In the genomic region with DNA sequence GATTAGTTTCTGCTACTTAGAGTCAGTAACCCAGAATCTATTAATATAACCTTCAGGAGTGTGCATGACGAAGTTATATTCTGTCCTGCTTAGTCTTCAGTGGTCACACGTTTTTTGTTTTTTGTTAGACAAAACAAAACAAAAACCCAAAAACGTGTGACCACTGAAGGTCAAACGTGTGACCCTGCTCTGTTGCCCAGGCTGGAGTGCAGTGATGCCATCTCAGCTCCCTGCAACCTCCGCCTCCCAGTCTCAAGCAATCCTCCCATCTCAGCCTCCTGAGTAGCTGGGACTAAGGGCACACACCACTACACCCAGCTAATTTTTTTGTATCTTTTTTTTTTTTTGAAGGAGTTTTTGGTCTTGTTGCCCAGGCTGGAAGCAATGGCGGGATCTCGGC, we compare ENCODE assay signal across 21 cellular contexts.
"Had no signal": no experiment of that assay in that cellular context is flagged by ENCODE, and none has a peak within 500 bp of the region (broad histone marks: within the 10 kb centered on the region; RNA-seq: fewer than 3 reads in every experiment).

No MANE protein-coding gene starts in this region.

- H3K9me3 ChIP-seq: adrenal gland, ascending aorta, lower lobe of right lung, prostate gland, transverse colon had no signal

- H3K36me3 ChIP-seq: adrenal gland, ascending aorta, brain microvascular endothelial cell, lower lobe of right lung, neural progenitor cell, prostate gland, transverse colon, WERI-Rb-1 had no signal

- ATAC-seq: activated CD8-positive, alpha-beta T cell treated with anti-CD3 and anti-CD28 coated beads, Interleukin-2, amount 10 ng/mL, durations not matched to agents 7 days and 5 days; activated T-helper 17 cell treated with anti-CD3 and anti-CD28 coated beads, Interleukin-2, amount 50 U/mL, for 72 hours; left colon; lower lobe of right lung; naive thymus-derived CD8-positive, alpha-beta T cell had no signal

- H3K9ac ChIP-seq: neural progenitor cell had no signal

- H3K27me3 ChIP-seq: adrenal gland, ascending aorta, brain microvascular endothelial cell, neural progenitor cell, transverse colon had no signal

- H3K4me3 Mint-ChIP-seq: activated CD8-positive, alpha-beta T cell treated with anti-CD3 and anti-CD28 coated beads, Interleukin-2, amount 10 ng/mL, durations not matched to agents 7 days and 5 days; activated naive CD8-positive, alpha-beta T cell; activated T-cell treated with anti-CD3 and anti-CD28 coated beads, Interleukin-2, amount 50 U/mL, for 24 hours; activated T-helper 17 cell treated with anti-CD3 and anti-CD28 coated beads, Interleukin-2, amount 50 U/mL, for 72 hours; dendritic cell treated with granulocyte-macrophage colony-stimulating factor and Interleukin-4, amounts not matched to agents 40 ng/mL and 50 ng/mL, for 4 days; naive thymus-derived CD8-positive, alpha-beta T cell; neural progenitor cell had no signal

- H3K27ac ChIP-seq: adrenal gland, ascending aorta, brain microvascular endothelial cell, lower lobe of right lung, neural progenitor cell, prostate gland, WERI-Rb-1 had no signal

- H3K4me2 ChIP-seq: neural progenitor cell had no signal

- H2AFZ ChIP-seq: neural progenitor cell had no signal

- H3K4me1 ChIP-seq: adrenal gland, neural progenitor cell, prostate gland had no signal

- H3K9me3 Mint-ChIP-seq: activated T-cell treated with anti-CD3 and anti-CD28 coated beads, Interleukin-2, amount 50 U/mL, for 24 hours; activated T-helper 17 cell treated with anti-CD3 and anti-CD28 coated beads, Interleukin-2, amount 50 U/mL, for 72 hours; dendritic cell treated with granulocyte-macrophage colony-stimulating factor and Interleukin-4, amounts not matched to agents 40 ng/mL and 50 ng/mL, for 4 days; naive thymus-derived CD8-positive, alpha-beta T cell had no signal

- DNase-seq: activated CD4-positive, alpha-beta T cell treated with anti-CD3 and anti-CD28 coated beads for 1 hour; activated CD4-positive, alpha-beta T cell treated with anti-CD3 and anti-CD28 coated beads, Interleukin-2, amount 50 U/mL, for 1 hour; activated CD8-positive, alpha-beta T cell treated with anti-CD3 and anti-CD28 coated beads, Interleukin-2, amount 10 ng/mL, durations not matched to agents 7 days and 5 days; activated T-cell treated with anti-CD3 and anti-CD28 coated beads, Interleukin-2, amount 50 U/mL, for 24 hours; brain microvascular endothelial cell; caudate nucleus; effector CD4-positive, alpha-beta T cell; erythroblast; foreskin fibroblast; left colon; lower lobe of right lung; naive thymus-derived CD8-positive, alpha-beta T cell; transverse colon; WERI-Rb-1 had no signal

- H3K27me3 Mint-ChIP-seq: activated naive CD8-positive, alpha-beta T cell; activated T-cell treated with anti-CD3 and anti-CD28 coated beads, Interleukin-2, amount 50 U/mL, for 24 hours; activated T-helper 17 cell treated with anti-CD3 and anti-CD28 coated beads, Interleukin-2, amount 50 U/mL, for 72 hours; dendritic cell treated with granulocyte-macrophage colony-stimulating factor and Interleukin-4, amounts not matched to agents 40 ng/mL and 50 ng/mL, for 4 days; naive thymus-derived CD8-positive, alpha-beta T cell had no signal

- H3K4me3 ChIP-seq: adrenal gland, ascending aorta, lower lobe of right lung, neural progenitor cell, prostate gland, transverse colon had no signal

- H3K27ac Mint-ChIP-seq: activated CD8-positive, alpha-beta T cell treated with anti-CD3 and anti-CD28 coated beads, Interleukin-2, amount 10 ng/mL, durations not matched to agents 7 days and 5 days; activated naive CD8-positive, alpha-beta T cell; activated T-cell treated with anti-CD3 and anti-CD28 coated beads, Interleukin-2, amount 50 U/mL, for 24 hours; activated T-helper 17 cell treated with anti-CD3 and anti-CD28 coated beads, Interleukin-2, amount 50 U/mL, for 72 hours; dendritic cell treated with granulocyte-macrophage colony-stimulating factor and Interleukin-4, amounts not matched to agents 40 ng/mL and 50 ng/mL, for 4 days; naive thymus-derived CD8-positive, alpha-beta T cell; neural progenitor cell had no signal

- H3K36me3 Mint-ChIP-seq: activated naive CD8-positive, alpha-beta T cell; naive thymus-derived CD8-positive, alpha-beta T cell; neural progenitor cell had no signal
